Comparison of ENCODE assay signal across 8 cellular contexts in genomic region chr3:50450135-50450911, GRCh38. TPM values are rescaled to one million over a fixed set of nuclear protein-coding genes. Genes with fewer than 3 reads are reported as not detected.
DNase-seq lines count a peak whose midpoint lies in the region; ATAC-seq and TF ChIP-seq lines count a peak whose summit lies in the region.

No MANE protein-coding gene starts in this region.

- H3K27me3 Mint-ChIP-seq in osteocyte (ENCODE audit: unreplicated experiment): peaks cover 6% of the 10 kb centered on the region

- no peaks in the 10 kb centered on the region for H3K4me1 Mint-ChIP-seq in osteocyte (ENCODE audit: unreplicated experiment)

- no peak overlapping the region for H3K4me3 Mint-ChIP-seq in osteocyte (ENCODE audit: unreplicated experiment)

- intact Hi-C loops in left ventricle myocardium inferior (cut with micrococcal nuclease): no loop called here
- intact Hi-C loops in sciatic nerve (cut with DNase I): no loop called here
- intact Hi-C loops in aorta (cut with DNase I): no loop called here

- no peak for TF ChIP-seq CTCF in left ventricle myocardium inferior (IDR thresholded peaks at IDR 0.05; ENCODE audit: borderline replicate concordance)
- no peak for TF ChIP-seq CTCF in osteocyte (IDR thresholded peaks at IDR 0.05)

- no peaks in the 10 kb centered on the region for H3K4me1 ChIP-seq in left ventricle myocardium inferior
- no peaks in the 10 kb centered on the region for H3K4me1 ChIP-seq in aorta (ENCODE audit: control insufficient read depth in 1 of 2, insufficient read depth in 2 of 2, low read length in 2 of 2)

- H3K4me3 ChIP-seq in left ventricle myocardium inferior (peak overlapping the region; percentile 34), aorta (ENCODE audit: low read length in 2 of 2) (peak overlapping the region in 1 of 2 donors; percentile 24)

- DNase-seq in NCI-H69 (lab: John Stamatoyannopoulos, UW) (peak; percentile 41), activated gamma-delta T cell (lab: John Stamatoyannopoulos, UW) (peak; percentile 67), left ventricle myocardium inferior (peak; percentile 40), sciatic nerve (ENCODE audit: low spot score) (peak; percentile 87), aorta (peak; percentile 91 to 93), osteocyte (ENCODE audit: extremely low spot score, unreplicated experiment) (no peak), hippocampal formation (lab: John Stamatoyannopoulos, UW) (no peak), DMS 273 treated with DMSO at 0.1 percent for 48 hours (lab: John Stamatoyannopoulos, UW) (no peak)

- 29 to 37% methylated on average over 29 of the region's 29 CpGs for WGBS in aorta, 2 donors

- no peak overlapping the region for H3K27ac Mint-ChIP-seq in osteocyte (ENCODE audit: unreplicated experiment)

- H3K36me3 ChIP-seq in left ventricle myocardium inferior: no peaks in the 10 kb centered on the region
- H3K36me3 ChIP-seq in aorta (ENCODE audit: control insufficient read depth in 1 of 2, insufficient read depth in 2 of 2, low read length in 1 of 2): no peaks in the 10 kb centered on the region

- ATAC-seq in sciatic nerve (peak; percentile 94), aorta (ENCODE audit: low FRiP score) (peak; percentile 76)

- no peaks in the 10 kb centered on the region for H3K9me3 Mint-ChIP-seq in osteocyte (ENCODE audit: unreplicated experiment)

- peak overlapping the region; percentile 15 for H3K27ac ChIP-seq in left ventricle myocardium inferior (replicated peaks)
- H3K27ac ChIP-seq in aorta (ENCODE audit: low read depth in 1 of 2, low read length in 2 of 2): no peak overlapping the region

- no peaks in the 10 kb centered on the region for H3K36me3 Mint-ChIP-seq in osteocyte (ENCODE audit: unreplicated experiment)

- H3K27me3 ChIP-seq in left ventricle myocardium inferior (ENCODE audit: low read depth) (no peaks in the 10 kb centered on the region), aorta (ENCODE audit: control insufficient read depth in 1 of 2, insufficient read depth in 2 of 2, low read length in 1 of 2) (no peaks in the 10 kb centered on the region)

- H3K9me3 ChIP-seq in left ventricle myocardium inferior (replicated peaks): no peaks in the 10 kb centered on the region
- H3K9me3 ChIP-seq in aorta (ENCODE audit: control insufficient read depth, low read length): no peaks in the 10 kb centered on the region

RNA-seq across cellular contexts. Expression of gene CACNA2D2, which starts 53.1 kb away (rescaled TPM):
- total RNA-seq in left ventricle myocardium inferior: 2.3 TPM
- total RNA-seq in sciatic nerve: 1.8 TPM
- total RNA-seq in aorta: 1 to 10 TPM; 2.7 to 3.2 TPM
- polyA plus RNA-seq in aorta: 1 to 10 TPM in 1 of 2 donors, under 1 TPM in 1; 0.75 to 1.7 TPM
- 0.13 and 0.27 TPM in 2 replicates for total RNA-seq in osteocyte

Comparison
In these comparisons a context has a peak if more than half of its experiments do, and no peak if none do; other contexts are left out.
1. DNase-seq: peak in NCI-H69 (single experiment), activated gamma-delta T cell (single experiment), left ventricle myocardium inferior (single experiment), sciatic nerve (single experiment) and aorta (2 of 2); none in osteocyte (single experiment), hippocampal formation (0 of 2) and DMS 273 treated with DMSO at 0.1 percent for 48 hours (single experiment).